In the genomic region with DNA sequence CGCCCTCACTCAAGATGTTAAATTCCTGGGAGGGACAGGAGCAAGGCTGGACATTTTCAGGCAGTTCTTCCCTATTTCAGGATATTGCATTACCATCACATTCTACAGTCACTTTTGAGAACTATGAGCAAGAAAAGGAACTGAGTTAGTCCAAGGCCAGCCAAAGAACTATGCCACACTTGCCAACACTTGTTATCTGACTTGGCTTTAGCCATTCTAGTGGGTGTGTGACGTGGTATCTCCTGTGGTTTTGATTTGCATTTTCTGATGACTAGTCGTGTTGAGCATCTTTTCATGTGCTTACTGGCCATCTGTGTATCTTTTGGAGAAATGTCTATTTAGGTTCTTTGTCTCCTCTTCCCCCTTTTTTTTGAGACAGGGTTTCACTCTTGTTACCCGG, we compare ENCODE assay signal across 9 cellular contexts. TPM values are rescaled to one million over a fixed set of nuclear protein-coding genes. Genes with fewer than 3 reads are reported as not detected.
DNase-seq lines count a peak whose midpoint lies in the region; ATAC-seq and TF ChIP-seq lines count a peak whose summit lies in the region.
"Had no signal": no experiment of that assay in that cellular context is flagged by ENCODE, and none has a peak within 500 bp of the region (broad histone marks: within the 10 kb centered on the region; RNA-seq: fewer than 3 reads in every experiment).

No MANE protein-coding gene starts in this region.

- H3K4me3 ChIP-seq in Loucy (ENCODE audit: low read length, poor library complexity, severe bottlenecking) (no peak overlapping the region), choroid plexus epithelial cell (ENCODE audit: low read depth, low read length) (no peak overlapping the region)

- peaks cover 88% of the 10 kb centered on the region for H3K4me1 Mint-ChIP-seq in activated naive CD8-positive, alpha-beta T cell (ENCODE audit: low read depth)
- peaks cover 68% of the 10 kb centered on the region for H3K4me1 Mint-ChIP-seq in activated naive CD8-positive, alpha-beta T cell treated with anti-CD3 and anti-CD28 coated beads for 36 hours
- peaks cover 80% of the 10 kb centered on the region for H3K4me1 Mint-ChIP-seq in stimulated activated effector memory CD8-positive, alpha-beta T cell treated with anti-CD3 and anti-CD28 coated beads, Interleukin-12 subunit alpha, Interleukin-12 subunit beta, amount 100 ng/mL, for 72 hours

- peak overlapping the region; percentile 38 for H3K4me3 Mint-ChIP-seq in activated naive CD8-positive, alpha-beta T cell
- H3K4me3 Mint-ChIP-seq in activated naive CD8-positive, alpha-beta T cell treated with anti-CD3 and anti-CD28 coated beads for 36 hours = no peak overlapping the region
- no peak overlapping the region for H3K4me3 Mint-ChIP-seq in stimulated activated effector memory CD8-positive, alpha-beta T cell treated with anti-CD3 and anti-CD28 coated beads, Interleukin-12 subunit alpha, Interleukin-12 subunit beta, amount 100 ng/mL, for 72 hours

- no peaks in the 10 kb centered on the region for H3F3A ChIP-seq in Loucy (ENCODE audit: low read depth)

- H3K36me3 Mint-ChIP-seq in activated naive CD8-positive, alpha-beta T cell = peaks cover 16% of the 10 kb centered on the region
- peaks cover 50% of the 10 kb centered on the region for H3K36me3 Mint-ChIP-seq in activated naive CD8-positive, alpha-beta T cell treated with anti-CD3 and anti-CD28 coated beads for 36 hours
- H3K36me3 Mint-ChIP-seq in stimulated activated effector memory CD8-positive, alpha-beta T cell treated with anti-CD3 and anti-CD28 coated beads, Interleukin-12 subunit alpha, Interleukin-12 subunit beta, amount 100 ng/mL, for 72 hours = peaks cover 38% of the 10 kb centered on the region

- H3K4me2 ChIP-seq in Loucy (ENCODE audit: low read depth, low read length, poor library complexity, severe bottlenecking) = peak overlapping the region; percentile 55

- H3K27ac Mint-ChIP-seq in activated naive CD8-positive, alpha-beta T cell = peak overlapping the region; percentile 23
- H3K27ac Mint-ChIP-seq in activated naive CD8-positive, alpha-beta T cell treated with anti-CD3 and anti-CD28 coated beads for 36 hours = no peak overlapping the region
- H3K27ac Mint-ChIP-seq in stimulated activated effector memory CD8-positive, alpha-beta T cell treated with anti-CD3 and anti-CD28 coated beads, Interleukin-12 subunit alpha, Interleukin-12 subunit beta, amount 100 ng/mL, for 72 hours = no peak overlapping the region
- H3K27ac Mint-ChIP-seq: T-cell had no signal

- no peaks in the 10 kb centered on the region for H3K27me3 Mint-ChIP-seq in activated naive CD8-positive, alpha-beta T cell
- no peaks in the 10 kb centered on the region for H3K27me3 Mint-ChIP-seq in activated naive CD8-positive, alpha-beta T cell treated with anti-CD3 and anti-CD28 coated beads for 36 hours
- H3K27me3 Mint-ChIP-seq: T-cell had no signal

- peaks cover 44% of the 10 kb centered on the region for H3K4me1 ChIP-seq in Loucy (ENCODE audit: insufficient read depth, low read length, poor library complexity, severe bottlenecking)

- H3K36me3 ChIP-seq in Loucy (ENCODE audit: insufficient read depth, low read length) = no peaks in the 10 kb centered on the region

- peaks cover 100% of the 10 kb centered on the region for H3K79me2 ChIP-seq in Loucy (ENCODE audit: insufficient read depth, low read length)

- H3K9me3 Mint-ChIP-seq in activated naive CD8-positive, alpha-beta T cell (ENCODE audit: low read depth) = peaks cover 8% of the 10 kb centered on the region
- peaks cover 8% of the 10 kb centered on the region for H3K9me3 Mint-ChIP-seq in activated naive CD8-positive, alpha-beta T cell treated with anti-CD3 and anti-CD28 coated beads for 36 hours
- no peaks in the 10 kb centered on the region for H3K9me3 Mint-ChIP-seq in stimulated activated effector memory CD8-positive, alpha-beta T cell treated with anti-CD3 and anti-CD28 coated beads, Interleukin-12 subunit alpha, Interleukin-12 subunit beta, amount 100 ng/mL, for 72 hours

- H3K9ac ChIP-seq in Loucy (ENCODE audit: low read depth, low read length, poor library complexity, severe bottlenecking) = no peak overlapping the region

- no peak overlapping the region for H2AFZ ChIP-seq in Loucy (ENCODE audit: low read length)

- H4K20me1 ChIP-seq in Loucy (ENCODE audit: insufficient read depth, low read length, poor library complexity, severe bottlenecking) = peaks cover 92% of the 10 kb centered on the region

- peak; percentile 99 for ATAC-seq in stimulated activated effector memory CD8-positive, alpha-beta T cell treated with anti-CD3 and anti-CD28 coated beads, Interleukin-12 subunit alpha, Interleukin-12 subunit beta, amount 100 ng/mL, for 72 hours

- TF ChIP-seq CTCF in Loucy (conservative IDR thresholded peaks at IDR 0.05; ENCODE audit: low read length) (no peak), choroid plexus epithelial cell (conservative IDR thresholded peaks at IDR 0.05; ENCODE audit: low read depth, low read length) (no peak), GM10266 (IDR thresholded peaks at IDR 0.05; ENCODE audit: control insufficient read depth, insufficient read depth, low read depth, missing control alignments) (no peak)

- H3K27me3 ChIP-seq in Loucy (ENCODE audit: insufficient read depth, low read length, poor library complexity, severe bottlenecking) = no peaks in the 10 kb centered on the region

- no peak for DNase-seq in activated naive CD8-positive, alpha-beta T cell treated with anti-CD3 and anti-CD28 coated beads for 36 hours
- DNase-seq in choroid plexus epithelial cell (ENCODE audit: low read depth) (peak; percentile 46), NCI-H1092 treated with DMSO at 0.1 percent for 48 hours (lab: John Stamatoyannopoulos, UW) (no peak), GM10266 (ENCODE audit: extremely low spot score) (no peak), NCI-H1092 (lab: John Stamatoyannopoulos, UW) (no peak)
- no peak for DNase-seq in stimulated activated effector memory CD8-positive, alpha-beta T cell treated with anti-CD3 and anti-CD28 coated beads, Interleukin-12 subunit alpha, Interleukin-12 subunit beta, amount 100 ng/mL, for 72 hours (ENCODE audit: low spot score in 2 of 2)

- no peaks in the 10 kb centered on the region for H3K9me2 ChIP-seq in Loucy (replicated peaks; ENCODE audit: low read depth, low read length)

- H3K9me3 ChIP-seq in Loucy (ENCODE audit: insufficient read depth, low read depth, low read length) = no peaks in the 10 kb centered on the region

RNA-seq across cellular contexts. Expression of a gene that starts 12.0 kb away (rescaled TPM):
- 10 to 100 TPM; 85.0 to 85.5 TPM for total RNA-seq in activated naive CD8-positive, alpha-beta T cell treated with anti-CD3 and anti-CD28 coated beads for 36 hours
